ENCODE assay signal across 20 cellular contexts in the genomic region with DNA sequence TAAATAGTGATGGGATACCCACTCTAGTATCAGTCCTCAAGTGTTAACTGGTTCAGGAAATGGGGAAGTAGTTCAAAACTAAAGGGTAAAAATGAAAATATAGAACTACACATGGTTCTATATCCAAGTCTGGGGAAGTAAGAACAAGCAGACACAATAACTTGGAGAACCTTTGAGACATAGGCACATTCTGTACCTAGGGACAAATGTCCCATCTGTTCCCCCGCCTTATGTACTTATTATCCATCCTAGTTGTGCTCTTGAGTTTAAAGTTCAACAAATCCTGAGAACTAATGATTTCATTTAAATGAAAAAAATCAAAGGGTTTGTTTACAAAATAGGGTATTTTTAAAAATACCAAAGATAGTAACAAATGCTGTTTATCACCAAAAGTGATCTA.
"Had no signal": no experiment of that assay in that cellular context is flagged by ENCODE, and none has a peak within 500 bp of the region (broad histone marks: within the 10 kb centered on the region; RNA-seq: fewer than 3 reads in every experiment).

No MANE protein-coding gene starts in this region.

- H3K9me3 ChIP-seq: lower lobe of right lung, ovary, psoas muscle, sigmoid colon, spleen had no signal

- DNase-seq: dorsolateral prefrontal cortex; effector CD4-positive, alpha-beta T cell; hypothalamus; left ventricle myocardium superior; lower lobe of right lung; naive thymus-derived CD4-positive, alpha-beta T cell; nucleus accumbens; ovary; posterior cingulate gyrus; psoas muscle; right cardiac atrium; sigmoid colon; spleen; stimulated activated CD4-positive, alpha-beta T cell treated with anti-CD3 and anti-CD28 coated beads, Interleukin-4, amount 100 ng/mL, for 4 hours; stimulated activated naive B cell treated with anti-CD40 and anti-IgM and Interleukin-4, amounts not matched to agents 10 μg/mL and 1 μg/mL and 100 μg/mL, for 72 hours; trophoblast cell had no signal

- H3K27ac ChIP-seq: dorsolateral prefrontal cortex, lower lobe of right lung, ovary, psoas muscle, sigmoid colon, spleen had no signal

- H3K27ac Mint-ChIP-seq: naive thymus-derived CD4-positive, alpha-beta T cell; stimulated activated naive B cell treated with anti-CD40 and anti-IgM and Interleukin-4, amounts not matched to agents 10 μg/mL and 1 μg/mL and 100 μg/mL, for 72 hours; stimulated activated naive CD8-positive, alpha-beta T cell treated with anti-CD3 and anti-CD28 coated beads, Interleukin-15, Interleukin-2, amounts not matched to agents 100 ng/mL and 50 ng/mL, for 24 hours had no signal

- ATAC-seq: left ventricle myocardium superior; lower lobe of right lung; naive thymus-derived CD4-positive, alpha-beta T cell; psoas muscle; right cardiac atrium; stimulated activated naive B cell treated with anti-CD40 and anti-IgM and Interleukin-4, amounts not matched to agents 10 μg/mL and 1 μg/mL and 100 μg/mL, for 72 hours had no signal

- H3K9me3 Mint-ChIP-seq: naive thymus-derived CD4-positive, alpha-beta T cell; nephron; stimulated activated naive B cell treated with anti-CD40 and anti-IgM and Interleukin-4, amounts not matched to agents 10 μg/mL and 1 μg/mL and 100 μg/mL, for 72 hours; stimulated activated naive CD8-positive, alpha-beta T cell treated with anti-CD3 and anti-CD28 coated beads, Interleukin-15, Interleukin-2, amounts not matched to agents 100 ng/mL and 50 ng/mL, for 24 hours had no signal

- FAIRE-seq: colon, keratinocyte had no signal

- H3K4me3 Mint-ChIP-seq: naive thymus-derived CD4-positive, alpha-beta T cell; nephron; stimulated activated naive B cell treated with anti-CD40 and anti-IgM and Interleukin-4, amounts not matched to agents 10 μg/mL and 1 μg/mL and 100 μg/mL, for 72 hours; stimulated activated naive CD8-positive, alpha-beta T cell treated with anti-CD3 and anti-CD28 coated beads, Interleukin-15, Interleukin-2, amounts not matched to agents 100 ng/mL and 50 ng/mL, for 24 hours had no signal

- H3K27me3 Mint-ChIP-seq: naive thymus-derived CD4-positive, alpha-beta T cell; stimulated activated naive B cell treated with anti-CD40 and anti-IgM and Interleukin-4, amounts not matched to agents 10 μg/mL and 1 μg/mL and 100 μg/mL, for 72 hours; stimulated activated naive CD8-positive, alpha-beta T cell treated with anti-CD3 and anti-CD28 coated beads, Interleukin-15, Interleukin-2, amounts not matched to agents 100 ng/mL and 50 ng/mL, for 24 hours had no signal

- H3K4me3 ChIP-seq: dorsolateral prefrontal cortex, lower lobe of right lung, ovary, psoas muscle, sigmoid colon, spleen had no signal

- H3K27me3 ChIP-seq: dorsolateral prefrontal cortex, ovary, sigmoid colon, spleen had no signal

- H3K4me1 ChIP-seq: lower lobe of right lung, spleen had no signal

- H3K36me3 ChIP-seq: ovary had no signal

- H3K4me1 Mint-ChIP-seq: naive thymus-derived CD4-positive, alpha-beta T cell; stimulated activated naive B cell treated with anti-CD40 and anti-IgM and Interleukin-4, amounts not matched to agents 10 μg/mL and 1 μg/mL and 100 μg/mL, for 72 hours had no signal
